In the genomic region with DNA sequence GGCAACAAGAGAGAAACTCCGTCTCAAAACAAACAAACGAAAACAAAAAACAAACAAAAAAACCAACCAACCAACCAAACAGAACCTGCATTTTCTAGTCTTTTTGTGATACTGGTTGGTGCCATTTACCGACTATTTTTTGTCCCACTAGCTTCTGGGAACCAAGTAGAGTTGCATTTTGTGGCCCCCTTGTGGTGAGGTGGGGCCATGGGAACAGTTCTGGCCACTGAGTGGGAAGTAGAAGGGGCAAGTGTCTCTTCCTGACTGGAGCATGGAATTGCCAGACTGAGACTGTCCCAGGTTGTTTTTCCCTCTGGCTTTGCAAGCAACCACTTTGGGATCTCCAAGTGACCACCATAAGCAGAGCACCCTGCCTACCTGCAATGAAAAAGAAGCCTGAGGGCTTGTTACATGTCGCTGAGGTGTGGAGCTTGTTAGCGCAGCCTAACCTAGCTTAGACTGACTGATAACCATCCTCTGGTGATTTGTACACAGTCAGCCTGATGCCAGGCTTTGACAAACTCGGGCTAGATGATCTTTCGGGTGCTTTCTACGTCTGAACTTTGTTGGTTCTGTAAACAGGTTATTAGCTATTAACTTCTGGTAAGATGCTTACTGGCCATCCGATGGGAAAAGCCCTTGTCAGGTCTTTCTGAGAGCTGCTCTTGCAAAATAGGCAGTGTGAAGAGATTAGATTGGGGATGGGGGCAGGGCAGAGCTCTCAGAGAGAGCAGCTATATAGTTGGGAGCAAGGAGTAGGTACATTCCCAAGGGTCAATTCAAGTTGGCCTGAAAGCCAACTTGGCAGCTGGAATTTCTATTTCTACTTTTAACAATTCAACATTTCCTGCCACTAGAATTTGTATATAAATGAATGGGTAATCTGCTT, we compare ENCODE assay signal across 9 cellular contexts.
DNase-seq lines count a peak whose midpoint lies in the region; ATAC-seq and FAIRE-seq lines count a peak whose summit lies in the region.
"Had no signal": no experiment of that assay in that cellular context is flagged by ENCODE, and none has a peak within 500 bp of the region (broad histone marks: within the 10 kb centered on the region; RNA-seq: fewer than 3 reads in every experiment).

No MANE protein-coding gene starts in this region.

- DNase-seq in NCI-H1417 (lab: John Stamatoyannopoulos, UW) (peak; percentile 2 to 64 (median 18)), NCI-H1417 treated with DMSO at 0.1 percent for 48 hours (lab: John Stamatoyannopoulos, UW) (no peak), GM19239 (ENCODE audit: insufficient read length, low spot score) (peak; percentile 24), LHCN-M2 (ENCODE audit: low read depth) (peak; percentile 15), left kidney (ENCODE audit: low read depth, low spot score) (peak; percentile 19), cortex of kidney (lab: John Stamatoyannopoulos, UW) (no peak), G401 (ENCODE audit: low spot score) (no peak)
- DNase-seq in activated CD8-positive, alpha-beta T cell treated with anti-CD3 and anti-CD28 coated beads, Interleukin-2, amount 10 ng/mL, durations not matched to agents 7 days and 5 days: peak; percentile 29

- POLR2A ChIA-PET in activated CD8-positive, alpha-beta T cell treated with anti-CD3 and anti-CD28 coated beads, Interleukin-2, amount 10 ng/mL, durations not matched to agents 7 days and 5 days (lab: Charles Lee): interaction anchor here (0.6 kb wide), 1 partner anchor 60 kb away, joined by 3 read pairs; no protein-coding TSS in a partner anchor

- no peak overlapping the region for H3K27ac Mint-ChIP-seq in activated CD8-positive, alpha-beta T cell treated with anti-CD3 and anti-CD28 coated beads, Interleukin-2, amount 10 ng/mL, durations not matched to agents 7 days and 5 days

- H3K27me3 Mint-ChIP-seq in activated CD8-positive, alpha-beta T cell treated with anti-CD3 and anti-CD28 coated beads, Interleukin-2, amount 10 ng/mL, durations not matched to agents 7 days and 5 days (ENCODE audit: low read depth): peaks cover 17% of the 10 kb centered on the region

- no peak overlapping the region for H3K4me3 Mint-ChIP-seq in activated CD8-positive, alpha-beta T cell treated with anti-CD3 and anti-CD28 coated beads, Interleukin-2, amount 10 ng/mL, durations not matched to agents 7 days and 5 days
- H3K4me3 Mint-ChIP-seq: CD4-positive, CD25-positive, alpha-beta regulatory T cell had no signal

- peak; percentile 59 for FAIRE-seq in GM19239 (lab: Jason Lieb, UNC)

- CTCF ChIA-PET in activated CD8-positive, alpha-beta T cell treated with anti-CD3 and anti-CD28 coated beads, Interleukin-2, amount 10 ng/mL, durations not matched to agents 7 days and 5 days (lab: Charles Lee): interaction anchor here (0.7 to 4.3 kb wide), 14 partner anchors 9 to 755 kb away, joined by 3 to 61 read pairs (median 3); partner anchors contain the start of gene C3orf33

- H3K4me1 Mint-ChIP-seq in activated CD8-positive, alpha-beta T cell treated with anti-CD3 and anti-CD28 coated beads, Interleukin-2, amount 10 ng/mL, durations not matched to agents 7 days and 5 days (ENCODE audit: low read depth): no peaks in the 10 kb centered on the region
- H3K4me1 Mint-ChIP-seq: CD4-positive, CD25-positive, alpha-beta regulatory T cell had no signal

- H3K9me3 Mint-ChIP-seq in activated CD8-positive, alpha-beta T cell treated with anti-CD3 and anti-CD28 coated beads, Interleukin-2, amount 10 ng/mL, durations not matched to agents 7 days and 5 days (ENCODE audit: insufficient read depth): no peaks in the 10 kb centered on the region
- H3K9me3 Mint-ChIP-seq: CD4-positive, CD25-positive, alpha-beta regulatory T cell had no signal

- in situ Hi-C loops in G401 (cut with HindIII; ENCODE audit: low sequenced_read_pairs): no loop called here

- ATAC-seq in activated CD8-positive, alpha-beta T cell treated with anti-CD3 and anti-CD28 coated beads, Interleukin-2, amount 10 ng/mL, durations not matched to agents 7 days and 5 days: no peak

- no peaks in the 10 kb centered on the region for H3K36me3 Mint-ChIP-seq in activated CD8-positive, alpha-beta T cell treated with anti-CD3 and anti-CD28 coated beads, Interleukin-2, amount 10 ng/mL, durations not matched to agents 7 days and 5 days (ENCODE audit: low read depth)
- H3K36me3 Mint-ChIP-seq: CD4-positive, CD25-positive, alpha-beta regulatory T cell had no signal

Comparison
In these comparisons a context has a peak if more than half of its experiments do, and no peak if none do; other contexts are left out.
1. DNase-seq: peak in NCI-H1417 (3 of 3), GM19239 (single experiment), LHCN-M2 (single experiment), activated CD8-positive, alpha-beta T cell treated with anti-CD3 and anti-CD28 coated beads, Interleukin-2, amount 10 ng/mL, durations not matched to agents 7 days and 5 days (single experiment) and left kidney (single experiment); none in NCI-H1417 treated with DMSO at 0.1 percent for 48 hours (single experiment), cortex of kidney (single experiment) and G401 (single experiment).